9 cellular contexts compared by ENCODE assay signal in the genomic region with DNA sequence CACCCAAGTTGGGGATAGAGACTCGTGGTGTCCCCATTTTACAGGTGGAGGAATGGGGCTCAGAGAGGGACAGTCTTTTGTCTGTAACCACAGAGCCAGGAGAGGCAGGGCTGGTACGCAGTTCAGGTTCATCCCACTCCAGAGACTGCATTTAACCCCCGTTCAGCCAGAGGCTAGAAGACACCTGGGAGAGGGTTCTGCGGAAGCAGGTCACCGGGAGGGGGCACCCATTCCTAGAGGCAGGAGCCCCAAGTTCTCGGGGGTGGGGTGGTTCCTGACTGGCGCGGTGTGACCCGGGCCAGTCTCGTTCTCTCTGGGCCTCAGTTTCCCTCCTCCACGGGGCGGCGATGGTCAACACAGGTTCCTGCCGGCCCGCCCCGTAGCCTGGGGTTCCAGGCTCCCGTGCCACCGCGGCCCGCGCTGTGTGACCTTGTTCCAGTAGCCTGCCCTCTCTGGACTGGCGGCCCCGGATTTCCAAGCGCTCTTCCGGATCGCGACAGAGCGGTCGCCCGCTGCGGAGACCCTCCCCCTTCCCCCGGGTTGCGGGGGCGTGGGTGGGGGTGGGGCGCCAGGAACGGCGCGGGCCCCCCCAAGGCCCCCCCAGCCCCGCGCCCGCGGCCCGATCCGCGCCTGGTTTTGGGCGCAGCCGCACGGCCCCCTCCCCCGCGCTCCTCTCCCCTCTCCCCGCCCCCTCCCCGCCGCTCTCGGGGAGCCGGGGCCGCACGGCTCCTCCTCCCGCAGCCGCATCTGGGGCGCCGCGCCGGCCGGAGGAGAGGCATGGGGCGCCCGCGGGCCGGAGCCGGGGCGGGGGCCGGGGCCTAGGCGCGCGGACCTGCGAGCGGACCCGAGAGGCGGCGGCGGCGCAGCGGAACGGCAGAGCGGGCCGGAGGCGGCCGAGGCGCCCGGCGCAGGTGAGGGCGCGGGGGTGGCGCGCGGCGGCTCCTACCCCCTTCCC. TPM values are rescaled to one million over a fixed set of nuclear protein-coding genes. Genes with fewer than 3 reads are reported as not detected.
DNase-seq lines count a peak whose midpoint lies in the region; ATAC-seq, FAIRE-seq and TF ChIP-seq lines count a peak whose summit lies in the region.
"Had no signal": no experiment of that assay in that cellular context is flagged by ENCODE, and none has a peak within 500 bp of the region (broad histone marks: within the 10 kb centered on the region; RNA-seq: fewer than 3 reads in every experiment).

A gene with protein sequence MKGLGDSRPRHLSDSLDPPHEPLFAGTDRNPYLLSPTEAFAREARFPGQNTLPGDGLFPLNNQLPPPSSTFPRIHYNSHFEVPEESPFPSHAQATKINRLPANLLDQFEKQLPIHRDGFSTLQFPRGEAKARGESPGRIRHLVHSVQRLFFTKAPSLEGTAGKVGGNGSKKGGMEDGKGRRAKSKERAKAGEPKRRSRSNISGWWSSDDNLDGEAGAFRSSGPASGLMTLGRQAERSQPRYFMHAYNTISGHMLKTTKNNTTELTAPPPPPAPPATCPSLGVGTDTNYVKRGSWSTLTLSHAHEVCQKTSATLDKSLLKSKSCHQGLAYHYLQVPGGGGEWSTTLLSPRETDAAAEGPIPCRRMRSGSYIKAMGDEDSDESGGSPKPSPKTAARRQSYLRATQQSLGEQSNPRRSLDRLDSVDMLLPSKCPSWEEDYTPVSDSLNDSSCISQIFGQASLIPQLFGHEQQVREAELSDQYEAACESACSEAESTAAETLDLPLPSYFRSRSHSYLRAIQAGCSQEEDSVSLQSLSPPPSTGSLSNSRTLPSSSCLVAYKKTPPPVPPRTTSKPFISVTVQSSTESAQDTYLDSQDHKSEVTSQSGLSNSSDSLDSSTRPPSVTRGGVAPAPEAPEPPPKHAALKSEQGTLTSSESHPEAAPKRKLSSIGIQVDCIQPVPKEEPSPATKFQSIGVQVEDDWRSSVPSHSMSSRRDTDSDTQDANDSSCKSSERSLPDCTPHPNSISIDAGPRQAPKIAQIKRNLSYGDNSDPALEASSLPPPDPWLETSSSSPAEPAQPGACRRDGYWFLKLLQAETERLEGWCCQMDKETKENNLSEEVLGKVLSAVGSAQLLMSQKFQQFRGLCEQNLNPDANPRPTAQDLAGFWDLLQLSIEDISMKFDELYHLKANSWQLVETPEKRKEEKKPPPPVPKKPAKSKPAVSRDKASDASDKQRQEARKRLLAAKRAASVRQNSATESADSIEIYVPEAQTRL (plus strand): TSS at position 738 of the 955 bp plus-strand sequence. CDS start 125,379 bp downstream, outside the sequence.

- H3K27me3 ChIP-seq in K562 (ENCODE audit: control insufficient read depth in 2 of 2, insufficient read depth in 2 of 2, low read length in 2 of 2) (peaks cover 15 to 69% of the 10 kb centered on the region in 2 experiments; a peak in 4 of 5 replicates), thoracic aorta (replicated peaks; ENCODE audit: insufficient read depth) (peaks cover 26% of the 10 kb centered on the region)

- H3K27ac ChIP-seq in K562 (ENCODE audit: extremely low read depth, low read depth, low read length) (no peak within 1 kb of the TSS), thoracic aorta (no peak within 1 kb of the TSS)

- TF ChIP-seq EP300 in K562 (IDR thresholded peaks at IDR 0.05; ENCODE audit: low read length), result no peak

- H3K9me3 ChIP-seq in K562 (replicated peaks; ENCODE audit: control insufficient read depth, insufficient read depth, low read depth, low read length) (no peaks in the 10 kb centered on the region), thoracic aorta (no peaks in the 10 kb centered on the region)

- H4K20me1 ChIP-seq in K562 (replicated peaks; ENCODE audit: control insufficient read depth, insufficient read depth, low read length), result peaks cover 15% of the 10 kb centered on the region

- 15% methylated on average over 30 of the region's 96 CpGs for WGBS in K562 (ENCODE audit: insufficient coverage, low coverage, missing lambda C conversion rate)

- H3K9me1 ChIP-seq in K562 (ENCODE audit: control insufficient read depth, insufficient read depth, low read length), result no peaks in the 10 kb centered on the region

- POLR2A ChIA-PET in K562 (lab: Yijun Ruan, JAX), result no interaction called here

- H3K36me3 ChIP-seq in K562 (ENCODE audit: control insufficient read depth, insufficient read depth, low read length) (no peaks in the 10 kb centered on the region), thoracic aorta (no peaks in the 10 kb centered on the region)

- H2AFZ ChIP-seq in K562 (ENCODE audit: low read depth, low read length), result no peak within 1 kb of the TSS

- H3K4me1 ChIP-seq in K562 (replicated peaks in 1 of 2; ENCODE audit: control insufficient read depth in 2 of 2, insufficient read depth in 2 of 2, low read length in 2 of 2), result peaks cover 0 to 15% of the 10 kb centered on the region in 2 experiments; a peak in 2 of 5 replicates
- peaks cover 8 to 9% of the 10 kb centered on the region in 2 donors for H3K4me1 ChIP-seq in thoracic aorta (ENCODE audit: control insufficient read depth in 1 of 2, low read depth in 2 of 2)

- intact Hi-C loops in T-helper 1 cell treated with Interleukin-12 subunit alpha and Interleukin-12 subunit beta and Interleukin-4 antibody, amounts not matched to agents 30 ng/mL and 1 ng/mL, for 36 hours (cut with micrococcal nuclease), result no loop called here
- intact Hi-C loops in K562 (cut with micrococcal nuclease), result no loop called here
- intact Hi-C loops in left colon (cut with DNase I, micrococcal nuclease), result no loop called here

- ATAC-seq in K562, result no peak; the same call in 1 of the 3 replicates
- ATAC-seq in left colon, result no peak
- ATAC-seq in thoracic aorta (ENCODE audit: insufficient number of reproducible peaks, low FRiP score, low read depth), result no peak

- H3K9ac ChIP-seq in K562 (ENCODE audit: insufficient read depth in 1 of 2, low read depth in 2 of 2, low read length in 2 of 2), result no peak within 1 kb of the TSS

- TF ChIP-seq RAD21 in K562 (CRISPR knock-in tag; conservative IDR thresholded peaks at IDR 0.05 in 1 of 2, IDR thresholded peaks at IDR 0.05 in 1 of 2), result no peak

- no peak within 1 kb of the TSS for H3K4me2 ChIP-seq in K562 (ENCODE audit: insufficient read depth, low read length)

- TF ChIP-seq CTCF in K562 (IDR thresholded peaks at IDR 0.05 in 2 of 3, conservative IDR thresholded peaks at IDR 0.05 in 1 of 3; ENCODE audit: insufficient read depth in 2 of 3, low read depth in 1 of 3, low read length in 3 of 3) (peak in 1 of 3 experiments; percentile 22; a peak in 2 of 6 replicates), thoracic aorta (IDR thresholded peaks at IDR 0.05) (no peak)

- CTCF ChIA-PET in K562 (lab: Yijun Ruan, JAX; ENCODE audit: low intra/inter-chr PET ratio), result no interaction called here

- no peak for FAIRE-seq in K562 (lab: Jason Lieb, UNC)

- in situ Hi-C loops in K562 (cut with MboI), result no loop called here

- BruUV-seq in K562 (replicated peaks; lab: Mats Ljungman, UMichigan), result no TSS peak

- DNase-seq in T-helper 1 cell, result no peak
- peak in 2 of 4 experiments; percentile 57 to 62 for DNase-seq in K562 (ENCODE audit: extremely low read depth in 1 of 4, low spot score in 3 of 4)
- no peak for DNase-seq in left colon
- DNase-seq in thoracic aorta (ENCODE audit: low spot score), result no peak
- DNase-seq in NK-92 (lab: John Stamatoyannopoulos, UW; ENCODE audit: unreplicated experiment), result no peak
- no peak for DNase-seq in dedifferentiated amniotic fluid mesenchymal stem cell (ENCODE audit: extremely low spot score)
- no peak for DNase-seq in HPDE6-E6E7 (ENCODE audit: extremely low spot score)
- DNase-seq: DND-41 had no signal

- H3K4me3 ChIP-seq in K562 (no peak within 1 kb of the TSS), thoracic aorta (peak within 1 kb of the TSS; percentile 47)

- TF ChIP-seq POLR2A in K562 (conservative IDR thresholded peaks at IDR 0.05), result no peak

- H3K79me2 ChIP-seq in K562 (ENCODE audit: control insufficient read depth, insufficient read depth, low read length), result no peaks in the 10 kb centered on the region

RNA-seq across cellular contexts. Expression of the gene that starts here (rescaled TPM):
- total RNA-seq in T-helper 1 cell treated with Interleukin-12 subunit alpha and Interleukin-12 subunit beta and Interleukin-4 antibody, amounts not matched to agents 30 ng/mL and 1 ng/mL, for 36 hours, result 46.3 and 51.8 TPM in 2 replicates
- total RNA-seq in K562 (2011; cell fraction: chromatin; rRNA removed; ENCODE audit: low replicate concordance), result 20.3 and 54.2 TPM in 2 replicates
- total RNA-seq in K562 (2011; cell fraction: nucleolus; rRNA removed), result 27.4 and 30.0 TPM in 2 replicates
- total RNA-seq in K562 (2011; cell fraction: nucleoplasm; rRNA removed), result 33.4 and 54.4 TPM in 2 replicates
- total RNA-seq in K562 (2014; rRNA removed) (4.5 and 9.9 TPM in 2 replicates), K562 (2014; rRNA removed; fragmentation: Illumina TruSeq; extraction: Trizol) (2.3 and 3.2 TPM in 2 replicates), K562 (2015; rRNA removed; fragmentation: Illumina TruSeq; extraction: Trizol) (4.5 and 6.8 TPM in 2 replicates), K562 (2021) (26.1 and 34.1 TPM in 2 replicates), left colon (10 to 100 TPM; 39.2 to 47.4 TPM), thoracic aorta (100 to 1,000 TPM in 1 of 2 donors, 10 to 100 TPM in 1; 66.2 to 105 TPM)
- polyA plus RNA-seq in K562 (2011; rRNA removed) (3.1 and 6.5 TPM in 2 replicates), K562 (2014; fragmentation: Illumina TruSeq; extraction: Trizol) (22.3 and 30.8 TPM in 2 replicates), K562 (2014; fragmentation: Nextera tagmentation; extraction: Ambion mirVana) (under 1 TPM; 0.31 to 0.74 TPM), K562 (2014; rRNA removed) (9.5 and 11.9 TPM in 2 replicates)
- 9.9 and 17.6 TPM in 2 replicates for polyA plus RNA-seq in K562 (2011; cell fraction: cytosol; rRNA removed)
- polyA plus RNA-seq in K562 (2011; cell fraction: nucleus; rRNA removed), result 20.7 and 29.9 TPM in 2 replicates
- polyA plus RNA-seq in K562 (2012), result 16.7 and 28.3 TPM in 2 replicates
- polyA minus RNA-seq in K562 (2011; rRNA and poly(A)+ RNA removed), result 4.4 and 5.6 TPM in 2 replicates
- polyA minus RNA-seq in K562 (2011; cell fraction: cytosol; rRNA and poly(A)+ RNA removed), result 24.3 and 33.7 TPM in 2 replicates
- polyA minus RNA-seq in K562 (2011; cell fraction: nucleus; rRNA and poly(A)+ RNA removed), result 7.7 and 10.9 TPM in 2 replicates
